ENCODE assay signal across 9 cellular contexts in the genomic region with DNA sequence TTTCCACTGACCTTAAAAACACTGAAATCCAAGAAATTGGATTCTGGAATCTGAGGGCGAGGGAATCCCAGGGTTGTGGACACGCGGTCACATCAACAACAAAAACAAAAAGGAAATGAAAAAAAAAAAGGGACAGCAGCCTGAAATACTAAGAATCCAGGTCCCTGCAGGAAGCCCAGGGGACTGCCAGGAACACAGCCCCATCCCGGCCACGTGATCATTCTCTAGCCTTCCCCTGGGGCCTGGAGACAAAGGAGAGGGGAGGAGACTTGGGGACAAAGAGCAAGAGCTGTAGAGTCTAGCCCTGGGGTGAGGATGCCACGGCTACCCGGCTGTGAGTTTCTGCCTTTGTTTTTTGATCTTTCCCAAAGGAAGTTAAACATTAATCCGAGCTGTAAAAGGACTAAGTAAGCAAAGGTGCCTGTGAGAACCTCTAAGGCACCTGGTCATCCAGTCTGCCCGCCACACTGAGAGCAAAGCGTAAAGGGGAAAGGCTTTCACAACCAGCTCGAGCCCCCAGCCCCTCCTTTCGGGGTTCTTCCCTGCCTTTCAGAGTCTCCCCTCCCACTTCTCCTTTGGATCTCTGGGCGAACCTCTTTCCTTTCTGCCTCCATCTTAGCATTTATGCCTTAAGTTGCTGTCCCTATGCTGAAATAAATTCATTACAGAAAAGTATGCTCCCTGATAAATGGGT. TPM values are rescaled to one million over a fixed set of nuclear protein-coding genes. Genes with fewer than 3 reads are reported as not detected.
DNase-seq lines count a peak whose midpoint lies in the region; ATAC-seq and TF ChIP-seq lines count a peak whose summit lies in the region.
"Had no signal": no experiment of that assay in that cellular context is flagged by ENCODE, and none has a peak within 500 bp of the region (broad histone marks: within the 10 kb centered on the region; RNA-seq: fewer than 3 reads in every experiment).

No MANE protein-coding gene starts in this region.

- H3K36me3 Mint-ChIP-seq in activated T-cell treated with anti-CD3 and anti-CD28 coated beads, Interleukin-2, amount 50 U/mL, for 4 hours (ENCODE audit: insufficient read depth) = no peaks in the 10 kb centered on the region

- DNase-seq in HFF-Myc (ENCODE audit: extremely low read depth, low read depth) (peak; percentile 87), NCI-H82 treated with DMSO at 0.1 percent for 48 hours (lab: John Stamatoyannopoulos, UW; ENCODE audit: unreplicated experiment) (peak; percentile 92), tibial artery (peak; percentile 33 to 68)
- no peak for DNase-seq in activated CD4-positive, alpha-beta T cell treated with anti-CD3 and anti-CD28 coated beads, Interleukin-2, amount 50 U/mL, for 48 hours
- DNase-seq in activated T-cell treated with anti-CD3 and anti-CD28 coated beads, Interleukin-2, amount 50 U/mL, for 4 hours = no peak

- peak overlapping the region; percentile 100 for H3K27ac ChIP-seq in ectodermal cell (ENCODE audit: insufficient read depth, low read depth, low read length, poor library complexity, severe bottlenecking)
- peak overlapping the region; percentile 36 to 37 for H3K27ac ChIP-seq in liver (ENCODE audit: low read depth in 1 of 2, low read length in 2 of 2)
- H3K27ac ChIP-seq in tibial artery = no peak overlapping the region

- peak overlapping the region; percentile 38 for H3K4me3 ChIP-seq in HFF-Myc (replicated peaks; ENCODE audit: low read depth, low read length)
- H3K4me3 ChIP-seq in ectodermal cell (ENCODE audit: insufficient read depth, low read depth, low read length) = peak overlapping the region; percentile 42
- H3K4me3 ChIP-seq in liver (ENCODE audit: low read depth in 1 of 3, low read length in 3 of 3) = peak overlapping the region in 1 of 3 donors; percentile 24
- peak overlapping the region in 1 of 2 donors; percentile 4 for H3K4me3 ChIP-seq in tibial artery

- peaks cover 19% of the 10 kb centered on the region for H3K4me1 ChIP-seq in ectodermal cell (ENCODE audit: control insufficient read depth, insufficient read depth, low read length)
- H3K4me1 ChIP-seq in liver (ENCODE audit: control insufficient read depth in 4 of 4, insufficient read depth in 4 of 4, low read length in 3 of 4) = peaks cover 2 to 14% (median 10%) of the 10 kb centered on the region in 4 donors
- peaks cover 0 to 14% (median 5%) of the 10 kb centered on the region in 4 donors for H3K4me1 ChIP-seq in tibial artery

- no peak overlapping the region for H3K4me3 Mint-ChIP-seq in activated T-cell treated with anti-CD3 and anti-CD28 coated beads, Interleukin-2, amount 50 U/mL, for 4 hours

- TF ChIP-seq RAD21 in liver (IDR thresholded peaks at IDR 0.05) = peak; percentile 20 to 29

- peaks cover 34% of the 10 kb centered on the region for H3K27me3 Mint-ChIP-seq in activated T-cell treated with anti-CD3 and anti-CD28 coated beads, Interleukin-2, amount 50 U/mL, for 4 hours (ENCODE audit: low read depth)

- no peaks in the 10 kb centered on the region for H3K9me3 Mint-ChIP-seq in activated T-cell treated with anti-CD3 and anti-CD28 coated beads, Interleukin-2, amount 50 U/mL, for 4 hours

- WGBS in ectodermal cell, 2 experiments = 0% methylated on average over 12 to 13 of the region's 13 CpGs
- WGBS in liver = 3% methylated on average over 13 of the region's 13 CpGs

- H3K36me3 ChIP-seq in ectodermal cell (ENCODE audit: control insufficient read depth, insufficient read depth, low read length) = no peaks in the 10 kb centered on the region
- no peaks in the 10 kb centered on the region for H3K36me3 ChIP-seq in liver (ENCODE audit: control insufficient read depth in 4 of 4, insufficient read depth in 3 of 4, low read depth in 1 of 4, low read length in 3 of 4)
- H3K36me3 ChIP-seq in tibial artery = no peaks in the 10 kb centered on the region

- H3K27me3 ChIP-seq in ectodermal cell (ENCODE audit: control insufficient read depth, insufficient read depth, low read length, poor library complexity, severe bottlenecking) = no peaks in the 10 kb centered on the region
- H3K27me3 ChIP-seq in liver (ENCODE audit: control insufficient read depth in 4 of 4, insufficient read depth in 4 of 4, low read length in 3 of 4) = no peaks in the 10 kb centered on the region
- peaks cover 0 to 9% of the 10 kb centered on the region in 2 donors for H3K27me3 ChIP-seq in tibial artery

- TF ChIP-seq CTCF in HFF-Myc (IDR thresholded peaks at IDR 0.05; ENCODE audit: low read depth, low read length, missing control alignments) (no peak), liver (IDR thresholded peaks at IDR 0.05; ENCODE audit: low read depth, low read length, missing input control) (peak; percentile 33), tibial artery (IDR thresholded peaks at IDR 0.05) (no peak)

- no peak for ATAC-seq in HG03469 (IDR thresholded peaks at IDR 0.05; ENCODE audit: unreplicated experiment)
- ATAC-seq in activated T-cell treated with anti-CD3 and anti-CD28 coated beads, Interleukin-2, amount 50 U/mL, for 4 hours = no peak

- H3K4me1 Mint-ChIP-seq in activated T-cell treated with anti-CD3 and anti-CD28 coated beads, Interleukin-2, amount 50 U/mL, for 4 hours (ENCODE audit: low read depth) = peaks cover 10% of the 10 kb centered on the region

- intact Hi-C loops in tibial artery (cut with DNase I; ENCODE audit: low total_unique reads) = no loop called here

- H3K9me3 ChIP-seq in ectodermal cell (ENCODE audit: control insufficient read depth, low read length) = no peaks in the 10 kb centered on the region
- H3K9me3 ChIP-seq in liver (ENCODE audit: control insufficient read depth in 4 of 4, low read length in 3 of 4) = no peaks in the 10 kb centered on the region
- no peaks in the 10 kb centered on the region for H3K9me3 ChIP-seq in tibial artery

- peak overlapping the region in 1 of 2 donors; percentile 43 for H3K9ac ChIP-seq in liver (ENCODE audit: low read depth in 1 of 2, low read length in 2 of 2)

TF ChIP-seq in liver, 16 proteins besides CTCF, POLR2A, EP300 and RAD21 (continues in another document):
- TF ChIP-seq EGR1 (IDR thresholded peaks at IDR 0.05; ENCODE audit: low read depth in 2 of 2) (no peak), YY1 (IDR thresholded peaks at IDR 0.05) (no peak), TAF1 (conservative IDR thresholded peaks at IDR 0.05) (peak; percentile 13), SP1 (IDR thresholded peaks at IDR 0.05) (peak; percentile 76), HNF4G (IDR thresholded peaks at IDR 0.05) (peak; percentile 61), GABPA (IDR thresholded peaks at IDR 0.05 in 1 of 2, conservative IDR thresholded peaks at IDR 0.05 in 1 of 2) (peak in 1 of 2 donors; percentile 27), JUND (IDR thresholded peaks at IDR 0.05) (peak in 1 of 2 donors; percentile 65), FOXA1 (IDR thresholded peaks at IDR 0.05) (peak; percentile 58), NR2F2 (IDR thresholded peaks at IDR 0.05) (no peak), FOXA2 (IDR thresholded peaks at IDR 0.05) (peak; percentile 61), RXRA (IDR thresholded peaks at IDR 0.05) (peak; percentile 30 to 81), HNF4A (conservative IDR thresholded peaks at IDR 0.05) (peak; percentile 81 to 85)
- TF ChIP-seq, protein P1, sequence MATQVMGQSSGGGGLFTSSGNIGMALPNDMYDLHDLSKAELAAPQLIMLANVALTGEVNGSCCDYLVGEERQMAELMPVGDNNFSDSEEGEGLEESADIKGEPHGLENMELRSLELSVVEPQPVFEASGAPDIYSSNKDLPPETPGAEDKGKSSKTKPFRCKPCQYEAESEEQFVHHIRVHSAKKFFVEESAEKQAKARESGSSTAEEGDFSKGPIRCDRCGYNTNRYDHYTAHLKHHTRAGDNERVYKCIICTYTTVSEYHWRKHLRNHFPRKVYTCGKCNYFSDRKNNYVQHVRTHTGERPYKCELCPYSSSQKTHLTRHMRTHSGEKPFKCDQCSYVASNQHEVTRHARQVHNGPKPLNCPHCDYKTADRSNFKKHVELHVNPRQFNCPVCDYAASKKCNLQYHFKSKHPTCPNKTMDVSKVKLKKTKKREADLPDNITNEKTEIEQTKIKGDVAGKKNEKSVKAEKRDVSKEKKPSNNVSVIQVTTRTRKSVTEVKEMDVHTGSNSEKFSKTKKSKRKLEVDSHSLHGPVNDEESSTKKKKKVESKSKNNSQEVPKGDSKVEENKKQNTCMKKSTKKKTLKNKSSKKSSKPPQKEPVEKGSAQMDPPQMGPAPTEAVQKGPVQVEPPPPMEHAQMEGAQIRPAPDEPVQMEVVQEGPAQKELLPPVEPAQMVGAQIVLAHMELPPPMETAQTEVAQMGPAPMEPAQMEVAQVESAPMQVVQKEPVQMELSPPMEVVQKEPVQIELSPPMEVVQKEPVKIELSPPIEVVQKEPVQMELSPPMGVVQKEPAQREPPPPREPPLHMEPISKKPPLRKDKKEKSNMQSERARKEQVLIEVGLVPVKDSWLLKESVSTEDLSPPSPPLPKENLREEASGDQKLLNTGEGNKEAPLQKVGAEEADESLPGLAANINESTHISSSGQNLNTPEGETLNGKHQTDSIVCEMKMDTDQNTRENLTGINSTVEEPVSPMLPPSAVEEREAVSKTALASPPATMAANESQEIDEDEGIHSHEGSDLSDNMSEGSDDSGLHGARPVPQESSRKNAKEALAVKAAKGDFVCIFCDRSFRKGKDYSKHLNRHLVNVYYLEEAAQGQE (IDR thresholded peaks at IDR 0.05) = no peak
- TF ChIP-seq, protein P2, sequence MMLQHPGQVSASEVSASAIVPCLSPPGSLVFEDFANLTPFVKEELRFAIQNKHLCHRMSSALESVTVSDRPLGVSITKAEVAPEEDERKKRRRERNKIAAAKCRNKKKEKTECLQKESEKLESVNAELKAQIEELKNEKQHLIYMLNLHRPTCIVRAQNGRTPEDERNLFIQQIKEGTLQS (IDR thresholded peaks at IDR 0.05) = no peak
- TF ChIP-seq, protein P3, sequence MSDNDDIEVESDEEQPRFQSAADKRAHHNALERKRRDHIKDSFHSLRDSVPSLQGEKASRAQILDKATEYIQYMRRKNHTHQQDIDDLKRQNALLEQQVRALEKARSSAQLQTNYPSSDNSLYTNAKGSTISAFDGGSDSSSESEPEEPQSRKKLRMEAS (IDR thresholded peaks at IDR 0.05) = peak; percentile 37

RNA-seq across cellular contexts. Expression of a gene that starts 24.1 kb away (rescaled TPM):
- 3.5 TPM for polyA plus RNA-seq in ectodermal cell (2013, experiment 1 of 4)
- 2.2 TPM for polyA plus RNA-seq in ectodermal cell (2013, experiment 2 of 4)
- 2.5 TPM for polyA plus RNA-seq in ectodermal cell (2013, experiment 3 of 4)
- polyA plus RNA-seq in ectodermal cell (2013, experiment 4 of 4) = 2.3 TPM
- total RNA-seq in liver = 10 to 100 TPM in 1 of 2 donors, 1 to 10 TPM in 1; 1.5 to 21.8 TPM
- 1 to 10 TPM; 1.4 to 5.2 TPM for polyA plus RNA-seq in liver
- total RNA-seq in activated T-cell treated with anti-CD3 and anti-CD28 coated beads, Interleukin-2, amount 50 U/mL, for 4 hours = 1 to 10 TPM in 1 of 3 donors, under 1 TPM in 2; 0.51 to 1.0 (median 0.90) TPM
- total RNA-seq: T-helper 2 cell treated with Interferon-gamma antibody and Interleukin-4, amounts not matched to agents 100 ng/mL and 5 ng/mL, for 36 hours had no signal

RNA-seq across cellular contexts. Expression of a gene that starts 57.9 kb away (rescaled TPM):
- 104 TPM for polyA plus RNA-seq in ectodermal cell (2013, experiment 1 of 4)
- 109 TPM for polyA plus RNA-seq in ectodermal cell (2013, experiment 2 of 4)
- 72.4 TPM for polyA plus RNA-seq in ectodermal cell (2013, experiment 3 of 4)
- 78.1 TPM for polyA plus RNA-seq in ectodermal cell (2013, experiment 4 of 4)
- 10 to 100 TPM in 1 of 2 donors, 1 to 10 TPM in 1; 4.7 to 33.3 TPM for total RNA-seq in liver
- polyA plus RNA-seq in liver = 1 to 10 TPM; 1.6 to 2.9 TPM
- total RNA-seq in activated T-cell treated with anti-CD3 and anti-CD28 coated beads, Interleukin-2, amount 50 U/mL, for 4 hours = 10 to 100 TPM; 44.1 to 54.0 (median 53.1) TPM

Comparison
In these comparisons a context has a peak if more than half of its experiments do, and no peak if none do; other contexts are left out.
1. DNase-seq: peak in HFF-Myc (single experiment), NCI-H82 treated with DMSO at 0.1 percent for 48 hours (single experiment) and tibial artery (2 of 2); none in activated CD4-positive, alpha-beta T cell treated with anti-CD3 and anti-CD28 coated beads, Interleukin-2, amount 50 U/mL, for 48 hours (0 of 2) and activated T-cell treated with anti-CD3 and anti-CD28 coated beads, Interleukin-2, amount 50 U/mL, for 4 hours (single experiment).
2. H3K27ac ChIP-seq: peak in ectodermal cell (single experiment) and liver (2 of 2); none in tibial artery (0 of 2).